ENCODE assay signal across 8 cellular contexts in the genomic region with DNA sequence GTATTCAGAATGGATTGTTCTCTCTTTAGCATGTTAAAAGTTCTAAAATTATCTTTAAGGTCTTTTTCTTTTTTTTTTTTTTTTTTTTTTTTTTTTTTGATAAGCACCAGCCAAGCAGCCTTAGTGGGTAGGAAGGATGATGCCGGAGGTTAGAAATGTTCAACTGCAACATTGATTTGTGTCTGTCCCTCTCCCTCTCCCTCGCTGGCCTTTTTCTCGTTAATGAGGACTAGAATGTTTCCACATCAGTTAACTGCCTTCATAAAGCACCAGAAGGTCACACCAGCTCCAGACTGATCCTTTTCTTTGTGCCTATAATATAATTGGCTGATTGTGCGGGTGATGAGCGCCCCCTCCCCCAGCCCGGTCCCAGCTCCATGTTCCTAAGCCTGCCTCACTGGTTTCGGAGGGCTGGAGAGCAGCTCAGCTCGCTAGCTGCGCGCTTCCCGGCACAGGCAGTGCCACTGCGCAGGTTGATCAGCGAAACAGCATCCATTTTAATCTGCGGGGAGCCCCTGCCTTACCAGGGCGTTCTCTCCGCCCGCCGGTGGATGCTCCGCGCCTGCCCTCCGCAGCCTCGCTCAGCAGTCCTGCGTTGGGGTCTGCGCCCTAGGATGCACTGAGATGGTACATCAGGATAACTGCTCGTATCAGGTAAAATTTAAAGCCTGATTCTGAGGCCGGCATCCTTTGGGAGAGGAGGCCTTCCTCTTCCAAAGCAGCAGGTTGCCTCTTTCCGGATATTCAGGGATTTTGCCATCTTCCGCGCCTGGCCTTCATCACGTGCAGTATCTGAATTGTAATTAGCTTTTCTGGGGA. TPM values are rescaled to one million over a fixed set of nuclear protein-coding genes. Genes with fewer than 3 reads are reported as not detected.
DNase-seq lines count a peak whose midpoint lies in the region; ATAC-seq and TF ChIP-seq lines count a peak whose summit lies in the region.

Gene SCHIP1, plus strand, starts transcription at position 301 of the 819 bp plus-strand sequence.

- intact Hi-C loops in heart right ventricle (cut with DNase I) (no loop called here), posterior cingulate gyrus (cut with DNase I) (no loop called here)

- H3K36me3 ChIP-seq in heart right ventricle: no peaks in the 10 kb centered on the region

- peak within 1 kb of the TSS; percentile 1 to 59 (median 46) for H3K4me3 ChIP-seq in heart right ventricle

- peak; percentile 55 for ATAC-seq in GM21423 (IDR thresholded peaks at IDR 0.05; ENCODE audit: unreplicated experiment)
- ATAC-seq in SK-N-SH treated with all-trans-retinoic acid at 6 μM for 48 hours: peak; percentile 90
- peak; percentile 28 to 83 (median 60) for ATAC-seq in heart right ventricle

- 34 to 36% methylated on average over 30 of the region's 30 CpGs for WGBS in heart right ventricle, 2 donors

- no peak for TF ChIP-seq CTCF in heart right ventricle (IDR thresholded peaks at IDR 0.05)

- no peaks in the 10 kb centered on the region for H3K27me3 ChIP-seq in heart right ventricle

- peak; percentile 15 for DNase-seq in 8988T
- DNase-seq in heart right ventricle: peak in 1 of 2 donors; percentile 32
- DNase-seq in posterior cingulate gyrus: peak; percentile 81 to 98 (median 84)
- DNase-seq in HPDE6-E6E7 (ENCODE audit: extremely low spot score): no peak
- DNase-seq in HUDEP-2 (lab: John Stamatoyannopoulos, UW; ENCODE audit: unreplicated experiment in 76 of 76): no peak
- DNase-seq in UCSD-AML1 (lab: John Stamatoyannopoulos, UW; ENCODE audit: unreplicated experiment): no peak

- no peaks in the 10 kb centered on the region for H3K9me3 ChIP-seq in heart right ventricle

- peak within 1 kb of the TSS; percentile 28 to 88 (median 70) for H3K27ac ChIP-seq in heart right ventricle

- peaks cover 14 to 85% (median 65%) of the 10 kb centered on the region in 9 donors for H3K4me1 ChIP-seq in heart right ventricle

TF ChIP-seq in SK-N-SH treated with all-trans-retinoic acid at 6 μM for 48 hours, 23 proteins besides CTCF, POLR2A, EP300 and RAD21:
- 0 out of 2 replicates have a peak, but pooled peaks have one; percentile 37 for TF ChIP-seq BACH2 (CRISPR knock-in tag; IDR thresholded peaks at IDR 0.05; ENCODE audit: borderline replicate concordance)
- TF ChIP-seq, protein P1, sequence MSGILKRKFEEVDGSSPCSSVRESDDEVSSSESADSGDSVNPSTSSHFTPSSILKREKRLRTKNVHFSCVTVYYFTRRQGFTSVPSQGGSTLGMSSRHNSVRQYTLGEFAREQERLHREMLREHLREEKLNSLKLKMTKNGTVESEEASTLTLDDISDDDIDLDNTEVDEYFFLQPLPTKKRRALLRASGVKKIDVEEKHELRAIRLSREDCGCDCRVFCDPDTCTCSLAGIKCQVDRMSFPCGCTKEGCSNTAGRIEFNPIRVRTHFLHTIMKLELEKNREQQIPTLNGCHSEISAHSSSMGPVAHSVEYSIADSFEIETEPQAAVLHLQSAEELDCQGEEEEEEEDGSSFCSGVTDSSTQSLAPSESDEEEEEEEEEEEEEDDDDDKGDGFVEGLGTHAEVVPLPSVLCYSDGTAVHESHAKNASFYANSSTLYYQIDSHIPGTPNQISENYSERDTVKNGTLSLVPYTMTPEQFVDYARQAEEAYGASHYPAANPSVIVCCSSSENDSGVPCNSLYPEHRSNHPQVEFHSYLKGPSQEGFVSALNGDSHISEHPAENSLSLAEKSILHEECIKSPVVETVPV (CRISPR knock-in tag; IDR thresholded peaks at IDR 0.05): no peak; the same call in 1 of the 2 replicates
- no peak for TF ChIP-seq ZNF70 (CRISPR knock-in tag; IDR thresholded peaks at IDR 0.05)
- TF ChIP-seq RARB (CRISPR knock-in tag; IDR thresholded peaks at IDR 0.05): no peak
- 0 out of 2 replicates have a peak, but pooled peaks have one; percentile 29 for TF ChIP-seq ZFP3 (CRISPR knock-in tag; IDR thresholded peaks at IDR 0.05)
- no peak for TF ChIP-seq ESRRG (CRISPR knock-in tag; IDR thresholded peaks at IDR 0.05)
- TF ChIP-seq TSHZ2 (CRISPR knock-in tag; IDR thresholded peaks at IDR 0.05): peak; percentile 42; the same call in 1 of the 2 replicates
- TF ChIP-seq ZNF565 (CRISPR knock-in tag; conservative IDR thresholded peaks at IDR 0.05; ENCODE audit: low read depth): no peak

RNA-seq across cellular contexts. Expression of gene SCHIP1, which starts in this region (rescaled TPM):
- total RNA-seq in heart right ventricle: 10 to 100 TPM; 35.4 to 66.2 (median 57.9) TPM
- polyA plus RNA-seq in heart right ventricle: 10 to 100 TPM; 14.8 to 62.5 TPM

Comparison
In these comparisons a context has a peak if more than half of its experiments do, and no peak if none do; other contexts are left out.
1. DNase-seq: peak in 8988T (single experiment) and posterior cingulate gyrus (10 of 10); none in HPDE6-E6E7 (single experiment), HUDEP-2 (0 of 76) and UCSD-AML1 (single experiment).
2. Peak in every context shown above with its lines, with median percentiles within 50 percentile points of each other: ATAC-seq.